In genomic region chr6:92274588-92274987, GRCh38 we compare ENCODE assay signal across 6 cellular contexts.
"Had no signal": no experiment of that assay in that cellular context is flagged by ENCODE, and none has a peak within 500 bp of the region (broad histone marks: within the 10 kb centered on the region; RNA-seq: fewer than 3 reads in every experiment).

No MANE protein-coding gene starts in this region.

- ATAC-seq: HCT116, K562 had no signal

- H3K27ac Mint-ChIP-seq: HFFc6 had no signal

- H3K4me3 Mint-ChIP-seq: HFFc6 had no signal

- DNase-seq: GOT3, H7, HFFc6, IMR-90 had no signal
